Comparison of ENCODE assay signal across 9 cellular contexts in genomic region chrX:75038925-75039324, GRCh38.
DNase-seq lines count a peak whose midpoint lies in the region; ATAC-seq, FAIRE-seq and TF ChIP-seq lines count a peak whose summit lies in the region.
"Had no signal": no experiment of that assay in that cellular context is flagged by ENCODE, and none has a peak within 500 bp of the region (broad histone marks: within the 10 kb centered on the region; RNA-seq: fewer than 3 reads in every experiment).

No MANE protein-coding gene starts in this region.

- H3K36me3 ChIP-seq in BJ (ENCODE audit: control insufficient read depth, insufficient read depth, low read length) (no peaks in the 10 kb centered on the region), ascending aorta (no peaks in the 10 kb centered on the region)
- H3K36me3 ChIP-seq: prostate gland had no signal

- no peak overlapping the region for H3K27ac ChIP-seq in ascending aorta
- H3K27ac ChIP-seq: prostate gland had no signal

- FAIRE-seq in RCC 7860 (lab: Jason Lieb, UNC), result peak; percentile 10

- TF ChIP-seq CTCF in BJ (IDR thresholded peaks at IDR 0.05; ENCODE audit: insufficient read depth, low read depth, low read length) (peak; percentile 24; the same call in 1 of the 2 replicates), GM12873 (IDR thresholded peaks at IDR 0.05; ENCODE audit: insufficient read depth, low read depth, low read length, missing control alignments) (peak; percentile 46), fibroblast of the aortic adventitia (IDR thresholded peaks at IDR 0.05; ENCODE audit: insufficient read depth, low read length) (peak; percentile 29), ascending aorta (IDR thresholded peaks at IDR 0.05) (no peak)

- no peaks in the 10 kb centered on the region for H3K4me1 ChIP-seq in ascending aorta
- H3K4me1 ChIP-seq: prostate gland had no signal

- DNase-seq in BJ (ENCODE audit: low read depth) (no peak), RCC 7860 (ENCODE audit: low spot score) (no peak), fibroblast of the aortic adventitia (ENCODE audit: low read depth) (peak; percentile 30), NCI-H2171 (lab: John Stamatoyannopoulos, UW) (no peak), ascending aorta (ENCODE audit: low spot score in 2 of 2) (no peak), HuH-7 (ENCODE audit: low spot score) (no peak)

- POLR2A ChIA-PET in BJ (lab: Charles Lee), result no interaction called here

- intact Hi-C loops in ascending aorta (cut with DNase I), result no loop called here

- H3K27me3 ChIP-seq in BJ (ENCODE audit: control insufficient read depth, insufficient read depth, low read length), result no peaks in the 10 kb centered on the region
- no peaks in the 10 kb centered on the region for H3K27me3 ChIP-seq in ascending aorta

- ATAC-seq in HG03520 (IDR thresholded peaks at IDR 0.05; ENCODE audit: unreplicated experiment), result no peak

- H3K9me3 ChIP-seq in ascending aorta, result peaks cover 4 to 51% of the 10 kb centered on the region in 2 donors
- H3K9me3 ChIP-seq: prostate gland had no signal

- CTCF ChIA-PET in BJ (lab: Yijun Ruan, JAX), result interaction anchor here (0.6 kb wide), 1 partner anchor 19 kb away, joined by 4 read pairs; no protein-coding TSS in a partner anchor

- H3K4me3 ChIP-seq in BJ (ENCODE audit: low read depth, low read length), result no peak overlapping the region
- no peak overlapping the region for H3K4me3 ChIP-seq in fibroblast of the aortic adventitia (ENCODE audit: low read depth, low read length)
- no peak overlapping the region for H3K4me3 ChIP-seq in ascending aorta
- H3K4me3 ChIP-seq: prostate gland had no signal

Comparison
In these comparisons a context has a peak if more than half of its experiments do, and no peak if none do; other contexts are left out.
1. CTCF ChIP-seq: peak in BJ (single experiment), GM12873 (single experiment) and fibroblast of the aortic adventitia (single experiment); none in ascending aorta (0 of 3).